ENCODE assay signal across 20 cellular contexts in genomic region chr7:112307506-112307905, GRCh38.
DNase-seq lines count a peak whose midpoint lies in the region; ATAC-seq, FAIRE-seq and TF ChIP-seq lines count a peak whose summit lies in the region.
"Had no signal": no experiment of that assay in that cellular context is flagged by ENCODE, and none has a peak within 500 bp of the region (broad histone marks: within the 10 kb centered on the region; RNA-seq: fewer than 3 reads in every experiment).

No MANE protein-coding gene starts in this region.

- POLR2A ChIA-PET in A549 (lab: Yijun Ruan, JAX), result no interaction called here

- CTCF ChIA-PET in A549 (lab: Yijun Ruan, JAX), result interaction anchor here (0.7 kb wide), 1 partner anchor 110 kb away, joined by 3 read pairs; no protein-coding TSS in a partner anchor

- DNase-seq in A549 (ENCODE audit: low read depth in 1 of 2, low spot score in 1 of 2) (no peak), GM19239 (ENCODE audit: insufficient read length, low spot score) (no peak), dorsolateral prefrontal cortex (no peak), neural progenitor cell (ENCODE audit: low spot score) (no peak), T1000 (lab: John Stamatoyannopoulos, UW) (no peak)
- DNase-seq in stimulated activated CD8-positive, alpha-beta memory T cell treated with anti-CD3 and anti-CD28 coated beads, Interleukin-4, amount 100 ng/mL, for 48 hours, result no peak
- DNase-seq: Caco-2; CD4-positive, CD25-positive, alpha-beta regulatory T cell; CD8-positive, alpha-beta T cell; DMS153; DND-41; GM23248; H7; HCEC 1CT had no signal

- peaks cover 10% of the 10 kb centered on the region for H3K36me3 Mint-ChIP-seq in neural progenitor cell

- H3K27me3 ChIP-seq in dorsolateral prefrontal cortex (no peaks in the 10 kb centered on the region), neural progenitor cell (no peaks in the 10 kb centered on the region)
- H3K27me3 ChIP-seq: BLaER1 had no signal

- H3K4me1 ChIP-seq in A549 (no peaks in the 10 kb centered on the region), neural progenitor cell (peaks cover 8% of the 10 kb centered on the region)
- H3K4me1 ChIP-seq: Caco-2 had no signal

- no peaks in the 10 kb centered on the region for H3K4me1 Mint-ChIP-seq in neural progenitor cell

- no peak for ATAC-seq in A549
- ATAC-seq: CD8-positive, alpha-beta T cell had no signal

- intact Hi-C loops in dorsolateral prefrontal cortex (cut with DNase I), result no loop called here

- H3K27ac ChIP-seq in A549, result no peak overlapping the region
- H3K27ac ChIP-seq in dorsolateral prefrontal cortex, result peak overlapping the region in 31 of 59 donors; percentile 1 to 77 (median 43)
- peak overlapping the region; percentile 32 for H3K27ac ChIP-seq in neural progenitor cell
- H3K27ac ChIP-seq: BLaER1, C4-2B, GM23248 had no signal

- FAIRE-seq in A549 (lab: Jason Lieb, UNC) (no peak), GM19239 (lab: Jason Lieb, UNC) (peak; percentile 21)
- FAIRE-seq: G401.6, GM12892, H1 had no signal

- H3K79me2 ChIP-seq in neural progenitor cell (ENCODE audit: low read depth), result no peaks in the 10 kb centered on the region

- no peak overlapping the region for H2AFZ ChIP-seq in neural progenitor cell (replicated peaks)
- H2AFZ ChIP-seq: GM23248 had no signal

- H3K36me3 ChIP-seq in neural progenitor cell, result peaks cover 9% of the 10 kb centered on the region

- TF ChIP-seq EP300 in A549 (IDR thresholded peaks at IDR 0.05), result no peak

- no peak for TF ChIP-seq RAD21 in A549 (conservative IDR thresholded peaks at IDR 0.05 in 1 of 2, IDR thresholded peaks at IDR 0.05 in 1 of 2)

- TF ChIP-seq CTCF in A549 (IDR thresholded peaks at IDR 0.05), result no peak
- TF ChIP-seq CTCF in dorsolateral prefrontal cortex (IDR thresholded peaks at IDR 0.05 in 54 of 56, conservative IDR thresholded peaks at IDR 0.05 in 2 of 56; ENCODE audit: low read depth in 1 of 56, partially characterized antibody in 56 of 56), result no peak
- TF ChIP-seq CTCF in neural progenitor cell (IDR thresholded peaks at IDR 0.05), result no peak

- no peak overlapping the region for H3K4me3 Mint-ChIP-seq in neural progenitor cell
- H3K4me3 Mint-ChIP-seq: B cell; CD4-positive, CD25-positive, alpha-beta regulatory T cell; CD8-positive, alpha-beta T cell had no signal

- WGBS in A549 (ENCODE audit: missing lambda C conversion rate), result 91% methylated on average over 3 of the region's 3 CpGs

- no peak overlapping the region for H3K27ac Mint-ChIP-seq in neural progenitor cell
- H3K27ac Mint-ChIP-seq: B cell; CD8-positive, alpha-beta T cell had no signal

- no peaks in the 10 kb centered on the region for H4K20me1 ChIP-seq in neural progenitor cell (ENCODE audit: low read depth)
- H4K20me1 ChIP-seq: BLaER1 had no signal

- no peaks in the 10 kb centered on the region for H3K27me3 Mint-ChIP-seq in neural progenitor cell (ENCODE audit: insufficient read depth, low read depth)
- H3K27me3 Mint-ChIP-seq: B cell; CD4-positive, CD25-positive, alpha-beta regulatory T cell had no signal

- TF ChIP-seq POLR2A in A549 (IDR thresholded peaks at IDR 0.05; ENCODE audit: low read length), result no peak

- no peaks in the 10 kb centered on the region for H3F3A ChIP-seq in neural progenitor cell (ENCODE audit: low read depth)

- H3K4me3 ChIP-seq in A549, result no peak overlapping the region
- no peak overlapping the region for H3K4me3 ChIP-seq in dorsolateral prefrontal cortex
- no peak overlapping the region for H3K4me3 ChIP-seq in neural progenitor cell
- H3K4me3 ChIP-seq: BLaER1, GM23248 had no signal

- H3K4me2 ChIP-seq in A549, result no peak overlapping the region
- peak overlapping the region; percentile 27 for H3K4me2 ChIP-seq in neural progenitor cell
- H3K4me2 ChIP-seq: BLaER1 had no signal

- no peak overlapping the region for H3K9ac ChIP-seq in neural progenitor cell
- H3K9ac ChIP-seq: BLaER1, GM23248 had no signal

- peaks cover 3% of the 10 kb centered on the region for H3K9me3 Mint-ChIP-seq in neural progenitor cell

- H3K9me3 ChIP-seq in A549 (peaks cover 8% of the 10 kb centered on the region; the same call in 2 of the 3 replicates), neural progenitor cell (ENCODE audit: low read depth) (no peaks in the 10 kb centered on the region)
- H3K9me3 ChIP-seq: Caco-2 had no signal

TF ChIP-seq in A549, 52 proteins besides CTCF, POLR2A, EP300 and RAD21:
- TF ChIP-seq MAFK (IDR thresholded peaks at IDR 0.05; ENCODE audit: partially characterized antibody) (peak; percentile 67), RARB (CRISPR knock-in tag; IDR thresholded peaks at IDR 0.05) (no peak), NPAS2 (CRISPR knock-in tag; IDR thresholded peaks at IDR 0.05; ENCODE audit: borderline replicate concordance) (no peak)

Comparison
In these comparisons a context has a peak if more than half of its experiments do, and no peak if none do; other contexts are left out.
1. H3K27ac ChIP-seq: peak in dorsolateral prefrontal cortex (31 of 59) and neural progenitor cell (single experiment); none in A549 (0 of 2).